ENCODE assay signal across 20 cellular contexts in genomic region chr9:100104314-100104713, GRCh38. TPM values are rescaled to one million over a fixed set of nuclear protein-coding genes. Genes with fewer than 3 reads are reported as not detected.
DNase-seq lines count a peak whose midpoint lies in the region; ATAC-seq and TF ChIP-seq lines count a peak whose summit lies in the region.
"Had no signal": no experiment of that assay in that cellular context is flagged by ENCODE, and none has a peak within 500 bp of the region (broad histone marks: within the 10 kb centered on the region; RNA-seq: fewer than 3 reads in every experiment).

No MANE protein-coding gene starts in this region.

- H3K9me2 ChIP-seq in PC-3 (replicated peaks; ENCODE audit: low read length): no peaks in the 10 kb centered on the region

- H3K4me3 ChIP-seq in PC-3 (ENCODE audit: low read length): no peak overlapping the region
- H3K4me3 ChIP-seq: cardiac muscle cell, left lung had no signal

- peak; percentile 9 for DNase-seq in activated naive CD4-positive, alpha-beta T cell treated with anti-CD3 and anti-CD28 coated beads for 36 hours
- DNase-seq in activated naive CD4-positive, alpha-beta T cell treated with anti-CD3 and anti-CD28 coated beads, Interleukin-2, amount 50 U/mL, for 16 hours: no peak
- DNase-seq in PC-3 (peak; percentile 55), epithelial cell of prostate (ENCODE audit: low read depth, low spot score) (peak; percentile 81), renal cortical epithelial cell (ENCODE audit: low read depth) (peak; percentile 52), DMS 273 treated with DMSO at 0.1 percent for 48 hours (lab: John Stamatoyannopoulos, UW) (no peak)
- DNase-seq in activated CD8-positive, alpha-beta T cell treated with anti-CD3 and anti-CD28 coated beads for 36 hours: no peak
- DNase-seq: activated B cell treated with CpG ODN at 0.5 μM for 24 hours; activated CD8-positive, alpha-beta memory T cell treated with anti-CD3 and anti-CD28 coated beads for 24 hours; activated naive CD8-positive, alpha-beta T cell treated with anti-CD3 and anti-CD28 coated beads, Interleukin-2, amount 50 U/mL, for 24 hours; left lung; NCI-H1417; NCI-H69; retina; T-helper 2 cell had no signal

- H4K20me1 ChIP-seq in PC-3 (ENCODE audit: low read length): no peaks in the 10 kb centered on the region

- ATAC-seq in PC-3 (0 out of 2 replicates have a peak, but pooled peaks have one; percentile 16), HG03039 (IDR thresholded peaks at IDR 0.05; ENCODE audit: unreplicated experiment) (no peak)
- ATAC-seq in activated CD8-positive, alpha-beta T cell treated with anti-CD3 and anti-CD28 coated beads for 36 hours: no peak
- ATAC-seq: activated naive CD8-positive, alpha-beta T cell treated with anti-CD3 and anti-CD28 coated beads, Interleukin-2, amount 50 U/mL, for 24 hours; left lung had no signal

- H3K27me3 ChIP-seq in PC-3 (ENCODE audit: low read length): no peaks in the 10 kb centered on the region
- H3K27me3 ChIP-seq: cardiac muscle cell, left lung, neutrophil had no signal

- no peak overlapping the region for H2AFZ ChIP-seq in PC-3 (ENCODE audit: low read length)

- H3K4me2 ChIP-seq in PC-3 (ENCODE audit: low read length): no peak overlapping the region

- peaks cover 11% of the 10 kb centered on the region for H3K4me1 ChIP-seq in PC-3 (ENCODE audit: insufficient read depth, low read length)

- peaks cover 11% of the 10 kb centered on the region for H3K4me1 Mint-ChIP-seq in activated naive CD4-positive, alpha-beta T cell treated with anti-CD3 and anti-CD28 coated beads for 36 hours (ENCODE audit: low read depth)
- peaks cover 14% of the 10 kb centered on the region for H3K4me1 Mint-ChIP-seq in activated CD8-positive, alpha-beta T cell treated with anti-CD3 and anti-CD28 coated beads for 36 hours (ENCODE audit: low read depth)

- H3K4me3 Mint-ChIP-seq in activated naive CD4-positive, alpha-beta T cell treated with anti-CD3 and anti-CD28 coated beads for 36 hours: no peak overlapping the region
- no peak overlapping the region for H3K4me3 Mint-ChIP-seq in activated CD8-positive, alpha-beta T cell treated with anti-CD3 and anti-CD28 coated beads for 36 hours
- H3K4me3 Mint-ChIP-seq: activated B cell treated with CpG ODN at 0.5 μM for 24 hours; activated naive CD8-positive, alpha-beta T cell treated with anti-CD3 and anti-CD28 coated beads, Interleukin-2, amount 50 U/mL, for 24 hours; dendritic cell treated with granulocyte-macrophage colony-stimulating factor and Interleukin-4, amounts not matched to agents 40 ng/mL and 50 ng/mL, for 4 days had no signal

- H3K79me2 ChIP-seq in PC-3 (ENCODE audit: low read length): peaks cover 9% of the 10 kb centered on the region

- peaks cover 11% of the 10 kb centered on the region for H3K36me3 Mint-ChIP-seq in activated naive CD4-positive, alpha-beta T cell treated with anti-CD3 and anti-CD28 coated beads for 36 hours (ENCODE audit: low read depth)
- H3K36me3 Mint-ChIP-seq in activated CD8-positive, alpha-beta T cell treated with anti-CD3 and anti-CD28 coated beads for 36 hours (ENCODE audit: low read depth): peaks cover 22% of the 10 kb centered on the region

- H3F3A ChIP-seq in PC-3 (ENCODE audit: low read length, unreplicated experiment): no peaks in the 10 kb centered on the region

- no peaks in the 10 kb centered on the region for H3K27me3 Mint-ChIP-seq in activated naive CD4-positive, alpha-beta T cell treated with anti-CD3 and anti-CD28 coated beads for 36 hours (ENCODE audit: low read depth)
- H3K27me3 Mint-ChIP-seq in activated CD8-positive, alpha-beta T cell treated with anti-CD3 and anti-CD28 coated beads for 36 hours: no peaks in the 10 kb centered on the region
- H3K27me3 Mint-ChIP-seq: activated B cell treated with CpG ODN at 0.5 μM for 24 hours; activated naive CD8-positive, alpha-beta T cell treated with anti-CD3 and anti-CD28 coated beads, Interleukin-2, amount 50 U/mL, for 24 hours; dendritic cell treated with granulocyte-macrophage colony-stimulating factor and Interleukin-4, amounts not matched to agents 40 ng/mL and 50 ng/mL, for 4 days had no signal

- H3K9ac ChIP-seq in PC-3 (ENCODE audit: low read length): no peak overlapping the region

- BruUV-seq in PC-3 (replicated peaks; lab: Mats Ljungman, UMichigan): no TSS peak

- CTCF ChIA-PET in activated naive CD4-positive, alpha-beta T cell treated with anti-CD3 and anti-CD28 coated beads for 36 hours (lab: Charles Lee): interaction anchor here (1.1 kb wide), 1 partner anchor 279 kb away, joined by 3 read pairs; no protein-coding TSS in a partner anchor
- CTCF ChIA-PET in PC-3 (lab: Charles Lee): no interaction called here
- CTCF ChIA-PET in activated CD8-positive, alpha-beta T cell treated with anti-CD3 and anti-CD28 coated beads for 36 hours (lab: Charles Lee): interaction anchor here (1.3 kb wide), 1 partner anchor 76 kb away, joined by 3 read pairs; no protein-coding TSS in a partner anchor

- peak overlapping the region; percentile 59 for H3K27ac ChIP-seq in PC-3 (ENCODE audit: low read length)
- H3K27ac ChIP-seq in epithelial cell of prostate: peak overlapping the region; percentile 88
- H3K27ac ChIP-seq: cardiac muscle cell, left lung, neutrophil had no signal

- TF ChIP-seq CTCF in PC-3 (conservative IDR thresholded peaks at IDR 0.05; ENCODE audit: low read depth, low read length): no peak
- TF ChIP-seq CTCF in activated CD8-positive, alpha-beta T cell treated with anti-CD3 and anti-CD28 coated beads for 36 hours (IDR thresholded peaks at IDR 0.05): no peak

- H3K27ac Mint-ChIP-seq in activated naive CD4-positive, alpha-beta T cell treated with anti-CD3 and anti-CD28 coated beads for 36 hours: no peak overlapping the region
- H3K27ac Mint-ChIP-seq in activated CD8-positive, alpha-beta T cell treated with anti-CD3 and anti-CD28 coated beads for 36 hours: no peak overlapping the region
- H3K27ac Mint-ChIP-seq: activated B cell treated with CpG ODN at 0.5 μM for 24 hours; activated naive CD8-positive, alpha-beta T cell treated with anti-CD3 and anti-CD28 coated beads, Interleukin-2, amount 50 U/mL, for 24 hours; activated T-helper 2 cell treated with anti-CD3 and anti-CD28 coated beads, Interferon-gamma antibody, Interleukin-2, Interleukin-4, amounts not matched to agents 10 μg/mL and 5 μg/mL and 100 μg/mL, durations not matched to agents 14 hours and 24 hours and 36 hours; dendritic cell treated with granulocyte-macrophage colony-stimulating factor and Interleukin-4, amounts not matched to agents 40 ng/mL and 50 ng/mL, for 4 days had no signal

- H3K9me3 Mint-ChIP-seq in activated naive CD4-positive, alpha-beta T cell treated with anti-CD3 and anti-CD28 coated beads for 36 hours: no peaks in the 10 kb centered on the region
- H3K9me3 Mint-ChIP-seq in activated CD8-positive, alpha-beta T cell treated with anti-CD3 and anti-CD28 coated beads for 36 hours: no peaks in the 10 kb centered on the region
- H3K9me3 Mint-ChIP-seq: activated B cell treated with CpG ODN at 0.5 μM for 24 hours; activated naive CD8-positive, alpha-beta T cell treated with anti-CD3 and anti-CD28 coated beads, Interleukin-2, amount 50 U/mL, for 24 hours; activated T-helper 2 cell treated with anti-CD3 and anti-CD28 coated beads, Interferon-gamma antibody, Interleukin-2, Interleukin-4, amounts not matched to agents 10 μg/mL and 5 μg/mL and 100 μg/mL, durations not matched to agents 14 hours and 24 hours and 36 hours; dendritic cell treated with granulocyte-macrophage colony-stimulating factor and Interleukin-4, amounts not matched to agents 40 ng/mL and 50 ng/mL, for 4 days had no signal

- 0 out of 2 replicates have a peak, but pooled peaks cover 5% of the 10 kb centered on the region for H3K36me3 ChIP-seq in PC-3 (ENCODE audit: low read depth, low read length)

- intact Hi-C loops in activated naive CD4-positive, alpha-beta T cell treated with anti-CD3 and anti-CD28 coated beads for 36 hours (cut with micrococcal nuclease): no loop called here
- intact Hi-C loops in PC-3 (cut with micrococcal nuclease): no loop called here
- intact Hi-C loops in activated CD8-positive, alpha-beta T cell treated with anti-CD3 and anti-CD28 coated beads for 36 hours (cut with micrococcal nuclease): no loop called here

- no peaks in the 10 kb centered on the region for H3K9me3 ChIP-seq in PC-3 (ENCODE audit: low read length)
- H3K9me3 ChIP-seq: left lung, neutrophil had no signal

- POLR2A ChIA-PET in PC-3 (lab: Charles Lee; ENCODE audit: unreplicated experiment): no interaction called here
- POLR2A ChIA-PET in activated CD8-positive, alpha-beta T cell treated with anti-CD3 and anti-CD28 coated beads for 36 hours (lab: Charles Lee): no interaction called here

RNA-seq across cellular contexts. Expression of gene INVS, which starts 5.3 kb away (rescaled TPM):
- total RNA-seq in activated naive CD4-positive, alpha-beta T cell treated with anti-CD3 and anti-CD28 coated beads for 36 hours: 1 to 10 TPM; 5.7 to 7.3 TPM
- total RNA-seq in PC-3 (2014; rRNA removed): 8.9 and 9.6 TPM in 2 replicates
- total RNA-seq in renal cortical epithelial cell: 21.4 and 45.6 TPM in 2 replicates
- 10 to 100 TPM; 18.0 to 20.4 TPM for total RNA-seq in activated CD8-positive, alpha-beta T cell treated with anti-CD3 and anti-CD28 coated beads for 36 hours

RNA-seq across cellular contexts. Expression of gene ERP44, which starts 5.5 kb away (rescaled TPM):
- 1 to 10 TPM; 9.1 to 9.5 TPM for total RNA-seq in activated naive CD4-positive, alpha-beta T cell treated with anti-CD3 and anti-CD28 coated beads for 36 hours
- total RNA-seq in PC-3 (2014; rRNA removed): 5.8 and 7.7 TPM in 2 replicates
- 13.7 and 18.1 TPM in 2 replicates for total RNA-seq in renal cortical epithelial cell
- total RNA-seq in activated CD8-positive, alpha-beta T cell treated with anti-CD3 and anti-CD28 coated beads for 36 hours: 10 to 100 TPM; 10.2 to 11.1 TPM

Comparison
In these comparisons a context has a peak if more than half of its experiments do, and no peak if none do; other contexts are left out.
1. DNase-seq: peak in activated naive CD4-positive, alpha-beta T cell treated with anti-CD3 and anti-CD28 coated beads for 36 hours (single experiment), PC-3 (single experiment), epithelial cell of prostate (single experiment) and renal cortical epithelial cell (single experiment); none in activated naive CD4-positive, alpha-beta T cell treated with anti-CD3 and anti-CD28 coated beads, Interleukin-2, amount 50 U/mL, for 16 hours (single experiment), activated CD8-positive, alpha-beta T cell treated with anti-CD3 and anti-CD28 coated beads for 36 hours (single experiment) and DMS 273 treated with DMSO at 0.1 percent for 48 hours (single experiment).